In the genomic region with DNA sequence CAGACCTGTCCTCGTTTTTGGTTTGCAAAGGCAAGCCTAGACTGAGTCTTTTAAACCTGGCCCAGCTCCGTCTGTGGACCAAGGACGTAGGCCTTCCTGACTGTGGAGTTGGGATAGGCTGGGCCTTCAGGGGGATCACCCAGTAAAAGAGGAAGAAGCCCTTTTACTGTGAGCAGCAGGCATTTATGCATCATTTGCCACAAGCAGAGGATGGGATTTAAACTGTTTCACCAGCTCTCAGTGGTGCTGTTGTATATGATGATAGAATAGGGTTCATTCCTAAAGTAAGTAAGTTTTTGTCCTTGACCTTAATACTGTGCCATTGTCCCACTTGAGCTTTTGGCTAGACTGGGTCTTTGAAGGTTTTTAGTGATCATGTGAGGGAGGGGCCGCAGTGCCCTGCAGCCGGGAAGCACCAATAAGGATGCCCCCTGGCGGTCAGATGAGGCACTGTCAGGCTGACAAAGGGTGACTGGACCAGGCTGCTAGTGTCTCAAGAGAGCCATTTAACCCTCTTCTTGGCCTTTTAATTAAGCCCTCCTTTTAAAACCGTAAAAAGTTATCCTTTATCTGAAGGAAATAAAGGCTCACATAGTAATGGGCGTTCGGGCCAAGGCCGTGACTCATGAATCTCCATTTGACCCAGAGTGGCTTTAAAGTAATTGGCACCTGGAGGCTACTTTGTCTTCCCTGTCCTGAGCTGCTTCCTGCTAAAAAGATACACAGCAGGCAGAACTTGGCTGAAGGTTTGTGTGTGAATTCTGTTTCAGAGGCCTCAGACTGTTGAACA, we compare ENCODE assay signal across 8 cellular contexts.
A peak's percentile ranks its signal among the peaks of the same experiment; 100 is the strongest.
DNase-seq lines count a peak whose midpoint lies in the region; ATAC-seq lines count a peak whose summit lies in the region.

No MANE protein-coding gene starts in this region.

- peak; percentile 50 for DNase-seq in CD1c-positive myeloid dendritic cell (ENCODE audit: extremely low spot score)
- peak; percentile 68 for DNase-seq in NCI-H748 treated with DMSO at 0.1 percent for 48 hours (lab: John Stamatoyannopoulos, UW)
- peak; percentile 73 for DNase-seq in activated CD8-positive, alpha-beta memory T cell treated with anti-CD3 and anti-CD28 coated beads, Interleukin-2, amount 10 ng/mL, durations not matched to agents 7 days and 5 days
- DNase-seq in epithelial cell of prostate (ENCODE audit: low read depth, low spot score): no peak
- DNase-seq in myocyte (ENCODE audit: low read depth): peak; percentile 73
- peak; percentile 14 to 17 for DNase-seq in stimulated activated CD8-positive, alpha-beta memory T cell treated with anti-CD3 and anti-CD28 coated beads, Interleukin-7, amount 100 ng/mL, for 1 hour (ENCODE audit: low read depth in 2 of 2)

- no peaks in the 10 kb centered on the region for H3K4me1 Mint-ChIP-seq in activated CD8-positive, alpha-beta memory T cell treated with anti-CD3 and anti-CD28 coated beads, Interleukin-2, amount 10 ng/mL, durations not matched to agents 7 days and 5 days

- ATAC-seq in GM21786 (IDR thresholded peaks at IDR 0.05; ENCODE audit: unreplicated experiment) (peak; percentile 62), HG02763 (IDR thresholded peaks at IDR 0.05; ENCODE audit: unreplicated experiment) (no peak)
- peak; percentile 80 for ATAC-seq in activated CD8-positive, alpha-beta memory T cell treated with anti-CD3 and anti-CD28 coated beads, Interleukin-2, amount 10 ng/mL, durations not matched to agents 7 days and 5 days

- H3K27ac Mint-ChIP-seq in activated CD8-positive, alpha-beta memory T cell treated with anti-CD3 and anti-CD28 coated beads, Interleukin-2, amount 10 ng/mL, durations not matched to agents 7 days and 5 days: peak overlapping the region; percentile 57

- peaks cover 20% of the 10 kb centered on the region for H3K36me3 Mint-ChIP-seq in activated CD8-positive, alpha-beta memory T cell treated with anti-CD3 and anti-CD28 coated beads, Interleukin-2, amount 10 ng/mL, durations not matched to agents 7 days and 5 days

- no peak overlapping the region for H3K4me3 Mint-ChIP-seq in activated CD8-positive, alpha-beta memory T cell treated with anti-CD3 and anti-CD28 coated beads, Interleukin-2, amount 10 ng/mL, durations not matched to agents 7 days and 5 days

- no peaks in the 10 kb centered on the region for H3K27me3 Mint-ChIP-seq in activated CD8-positive, alpha-beta memory T cell treated with anti-CD3 and anti-CD28 coated beads, Interleukin-2, amount 10 ng/mL, durations not matched to agents 7 days and 5 days

- peak overlapping the region; percentile 93 for H3K27ac ChIP-seq in epithelial cell of prostate

- no peaks in the 10 kb centered on the region for H3K9me3 Mint-ChIP-seq in activated CD8-positive, alpha-beta memory T cell treated with anti-CD3 and anti-CD28 coated beads, Interleukin-2, amount 10 ng/mL, durations not matched to agents 7 days and 5 days (ENCODE audit: low read depth)

- CTCF ChIA-PET in activated CD8-positive, alpha-beta memory T cell treated with anti-CD3 and anti-CD28 coated beads, Interleukin-2, amount 10 ng/mL, durations not matched to agents 7 days and 5 days (lab: Charles Lee): interaction anchor here (0.6 to 4.3 kb wide), 36 partner anchors 10 to 242 kb away, joined by 3 to 29 read pairs (median 4); a partner anchor contains a TSS
